In the genomic region with DNA sequence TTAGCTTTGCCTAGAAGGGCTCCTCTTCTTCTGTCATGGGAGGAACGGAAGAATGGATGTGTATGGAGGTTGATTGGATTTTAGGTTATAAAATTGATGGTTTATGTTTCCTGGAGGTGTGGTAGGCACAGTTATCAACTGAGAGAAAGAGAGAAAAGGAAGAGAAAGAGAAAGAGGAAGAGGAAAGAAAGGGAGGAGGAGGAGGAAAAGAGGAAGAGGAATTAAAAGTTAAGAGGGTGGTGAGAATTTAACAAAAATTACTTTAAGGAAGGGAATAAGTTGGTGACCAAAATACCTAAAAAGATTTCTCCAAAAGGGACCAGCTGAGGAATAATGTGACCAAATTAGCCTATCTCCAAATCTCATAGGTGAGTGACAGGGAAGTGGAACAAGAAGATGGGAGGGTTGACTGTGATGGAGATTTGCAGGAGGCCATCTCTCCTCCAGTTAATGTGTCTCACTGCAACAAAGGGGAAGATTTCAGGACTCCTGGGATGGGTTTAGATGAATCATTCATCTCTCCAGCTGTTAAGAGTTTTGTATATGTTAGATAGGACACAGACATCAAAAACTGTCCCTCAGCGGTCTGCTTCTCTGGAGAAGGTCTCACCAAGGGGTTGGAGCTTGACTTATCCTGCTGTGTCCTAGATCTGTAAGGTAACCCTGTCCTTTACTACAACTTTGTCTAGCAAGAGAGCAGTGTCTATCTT, we compare ENCODE assay signal across 23 cellular contexts.
DNase-seq lines count a peak whose midpoint lies in the region; ATAC-seq, FAIRE-seq and TF ChIP-seq lines count a peak whose summit lies in the region.
"Had no signal": no experiment of that assay in that cellular context is flagged by ENCODE, and none has a peak within 500 bp of the region (broad histone marks: within the 10 kb centered on the region; RNA-seq: fewer than 3 reads in every experiment).

No MANE protein-coding gene starts in this region.

- H3K79me2 ChIP-seq in osteoblast (ENCODE audit: insufficient read depth, low read length) (no peaks in the 10 kb centered on the region), hepatocyte (no peaks in the 10 kb centered on the region)

- 69 to 95% (median 90%) methylated on average over 2 of the region's 2 CpGs for WGBS in adrenal gland, 4 donors
- 85% methylated on average over 2 of the region's 2 CpGs for WGBS in hepatocyte (ENCODE audit: low lambda C conversion rate, missing lambda C conversion rate)

- TF ChIP-seq CTCF in CD14-positive monocyte (IDR thresholded peaks at IDR 0.05) (no peak), HFFc6 (IDR thresholded peaks at IDR 0.05) (no peak), osteoblast (IDR thresholded peaks at IDR 0.05; ENCODE audit: extremely low read depth, low read depth, low read length) (no peak), adrenal gland (IDR thresholded peaks at IDR 0.05) (no peak), hepatocyte (IDR thresholded peaks at IDR 0.05; ENCODE audit: poor library complexity) (no peak)

- FAIRE-seq in urothelium cell line (lab: Jason Lieb, UNC), result no peak

- no peaks in the 10 kb centered on the region for H3K27me3 ChIP-seq in osteoblast (ENCODE audit: insufficient read depth, low read length)
- no peaks in the 10 kb centered on the region for H3K27me3 ChIP-seq in adrenal gland
- no peaks in the 10 kb centered on the region for H3K27me3 ChIP-seq in hepatocyte
- H3K27me3 ChIP-seq: cardiac muscle cell, dorsolateral prefrontal cortex, right lobe of liver, uterus had no signal

- ATAC-seq in T-helper 17 cell (no peak), GM21360 (IDR thresholded peaks at IDR 0.05; ENCODE audit: unreplicated experiment) (no peak)
- ATAC-seq: activated CD4-positive, alpha-beta T cell treated with anti-CD3 and anti-CD28 coated beads for 36 hours; activated T-cell treated with anti-CD3 and anti-CD28 coated beads, Interleukin-2, amount 50 U/mL, for 4 hours; right lobe of liver had no signal

- DNase-seq in CD14-positive monocyte (ENCODE audit: low spot score) (no peak), HFFc6 (no peak), T-helper 17 cell (no peak), osteoblast (ENCODE audit: insufficient read length, low spot score, missing footprints) (no peak), urothelium cell line (ENCODE audit: low spot score) (no peak), adrenal gland (no peak), hepatocyte (ENCODE audit: low spot score) (no peak)
- DNase-seq: activated CD4-positive, alpha-beta T cell treated with anti-CD3 and anti-CD28 coated beads for 36 hours; activated naive CD4-positive, alpha-beta T cell treated with Interleukin-2 at 50 U/mL for 16 hours; activated T-cell treated with anti-CD3 and anti-CD28 coated beads, Interleukin-2, amount 50 U/mL, for 4 hours; DMS79 treated with DMSO at 0.1 percent for 48 hours; dorsolateral prefrontal cortex; left ventricle myocardium inferior; MM.1S; NCI-H2171; NCI-H524; right lobe of liver; uterus had no signal

- H3K9me3 ChIP-seq in T-helper 17 cell (ENCODE audit: control insufficient read depth, low read length, poor library complexity, severe bottlenecking) (no peaks in the 10 kb centered on the region), osteoblast (ENCODE audit: low read depth, low read length) (no peaks in the 10 kb centered on the region), adrenal gland (replicated peaks in 1 of 3) (no peaks in the 10 kb centered on the region), hepatocyte (ENCODE audit: low read depth) (no peaks in the 10 kb centered on the region)
- H3K9me3 ChIP-seq: HAP-1, left ventricle myocardium inferior, right lobe of liver, uterus had no signal

- H3K9me2 ChIP-seq in hepatocyte (replicated peaks; ENCODE audit: insufficient read depth), result no peaks in the 10 kb centered on the region

- H3K9me3 Mint-ChIP-seq in CD14-positive monocyte (peaks cover 0 to 5% (median 0%) of the 10 kb centered on the region in 7 donors), HFFc6 (no peaks in the 10 kb centered on the region)
- H3K9me3 Mint-ChIP-seq: activated T-cell treated with anti-CD3 and anti-CD28 coated beads, Interleukin-2, amount 50 U/mL, for 4 hours had no signal

- H3K27me3 Mint-ChIP-seq in CD14-positive monocyte (ENCODE audit: low read depth in 3 of 3) (no peaks in the 10 kb centered on the region), HFFc6 (ENCODE audit: insufficient read depth) (no peaks in the 10 kb centered on the region; the same call in 1 of the 2 replicates), T-helper 17 cell (no peaks in the 10 kb centered on the region)

- H3K4me2 ChIP-seq in osteoblast (ENCODE audit: insufficient read depth, low read length) (no peak overlapping the region), hepatocyte (no peak overlapping the region)

- no peak overlapping the region for H3K4me3 ChIP-seq in osteoblast (ENCODE audit: insufficient read depth, low read length)
- H3K4me3 ChIP-seq in adrenal gland, result no peak overlapping the region
- no peak overlapping the region for H3K4me3 ChIP-seq in hepatocyte
- H3K4me3 ChIP-seq: cardiac muscle cell, dorsolateral prefrontal cortex, HAP-1, left ventricle myocardium inferior, right lobe of liver, uterus had no signal

- H3K4me3 Mint-ChIP-seq in CD14-positive monocyte (peak overlapping the region; percentile 11 to 74), HFFc6 (no peak overlapping the region), T-helper 17 cell (no peak overlapping the region)
- H3K4me3 Mint-ChIP-seq: activated CD4-positive, alpha-beta T cell treated with anti-CD3 and anti-CD28 coated beads for 36 hours; activated T-cell treated with anti-CD3 and anti-CD28 coated beads, Interleukin-2, amount 50 U/mL, for 4 hours; mesothelial cell of epicardium; nephron had no signal

- peak overlapping the region; percentile 20 for H2AFZ ChIP-seq in osteoblast (ENCODE audit: low read length)
- H2AFZ ChIP-seq in hepatocyte, result no peak overlapping the region

- intact Hi-C loops in CD14-positive monocyte (cut with micrococcal nuclease), result loop anchor here (2.0 to 10.0 kb wide), 2 partner anchors 81 to 151 kb away; partner anchors contain the start of gene ZFAND5 (in 1 of the 2)
- intact Hi-C loops in adrenal gland (cut with DNase I), result no loop called here

- H3K27ac ChIP-seq in osteoblast (ENCODE audit: low read depth, low read length), result no peak overlapping the region
- no peak overlapping the region for H3K27ac ChIP-seq in adrenal gland
- no peak overlapping the region for H3K27ac ChIP-seq in hepatocyte
- H3K27ac ChIP-seq: cardiac muscle cell, dorsolateral prefrontal cortex, left ventricle myocardium inferior, right lobe of liver, uterus had no signal

- H3K36me3 Mint-ChIP-seq in CD14-positive monocyte, result peaks cover 0 to under 1% of the 10 kb centered on the region in 2 donors
- no peaks in the 10 kb centered on the region for H3K36me3 Mint-ChIP-seq in HFFc6 (ENCODE audit: low read depth)
- H3K36me3 Mint-ChIP-seq in T-helper 17 cell (ENCODE audit: low read depth), result no peaks in the 10 kb centered on the region
- H3K36me3 Mint-ChIP-seq: mesothelial cell of epicardium had no signal

- H3K4me1 Mint-ChIP-seq in CD14-positive monocyte (peaks cover 63% of the 10 kb centered on the region), HFFc6 (ENCODE audit: low read depth) (peaks cover 72% of the 10 kb centered on the region), T-helper 17 cell (peaks cover 23% of the 10 kb centered on the region)
- H3K4me1 Mint-ChIP-seq: nephron had no signal

- H3K4me1 ChIP-seq in osteoblast (ENCODE audit: insufficient read depth, low read length) (peaks cover 39% of the 10 kb centered on the region), adrenal gland (replicated peaks in 1 of 2) (peaks cover 0 to 8% of the 10 kb centered on the region in 2 donors), hepatocyte (ENCODE audit: insufficient read depth) (peaks cover 15% of the 10 kb centered on the region)
- H3K4me1 ChIP-seq: left ventricle myocardium inferior, right lobe of liver, uterus had no signal

- TF ChIP-seq POLR2A in adrenal gland (IDR thresholded peaks at IDR 0.05), result no peak

- H4K20me1 ChIP-seq in osteoblast (ENCODE audit: insufficient read depth, low read length) (no peaks in the 10 kb centered on the region), hepatocyte (ENCODE audit: insufficient read depth, poor library complexity, severe bottlenecking) (no peaks in the 10 kb centered on the region)

- peak overlapping the region; percentile 92 to 98 (median 97) for H3K27ac Mint-ChIP-seq in CD14-positive monocyte
- peak overlapping the region; percentile 23 for H3K27ac Mint-ChIP-seq in HFFc6
- peak overlapping the region; percentile 83 for H3K27ac Mint-ChIP-seq in T-helper 17 cell
- H3K27ac Mint-ChIP-seq: activated CD4-positive, alpha-beta T cell treated with anti-CD3 and anti-CD28 coated beads for 36 hours; mesothelial cell of epicardium; nephron had no signal

- H3K36me3 ChIP-seq in osteoblast (ENCODE audit: insufficient read depth, low read length) (no peaks in the 10 kb centered on the region), adrenal gland (replicated peaks in 1 of 2) (no peaks in the 10 kb centered on the region), hepatocyte (replicated peaks; ENCODE audit: insufficient read depth, low read depth) (no peaks in the 10 kb centered on the region)
- H3K36me3 ChIP-seq: cardiac muscle cell, HAP-1, left ventricle myocardium inferior, right lobe of liver, uterus had no signal

Comparison
In these comparisons a context has a peak if more than half of its experiments do, and no peak if none do; other contexts are left out.
1. H3K27ac Mint-ChIP-seq: peak in every context shown above with its lines; median percentile 97 in CD14-positive monocyte; 83 in T-helper 17 cell; 23 in HFFc6.
2. H3K4me3 Mint-ChIP-seq: peak in CD14-positive monocyte (2 of 2); none in HFFc6 (single experiment) and T-helper 17 cell (single experiment).
3. intact Hi-C loops: an anchor here in CD14-positive monocyte (2.0 to 10.0 kb wide); none called in adrenal gland.